In genomic region chr14:66240112-66240511, GRCh38 we compare ENCODE assay signal across 19 cellular contexts.
A peak's percentile ranks its signal among the peaks of the same experiment; 100 is the strongest.
DNase-seq lines count a peak whose midpoint lies in the region; ATAC-seq and TF ChIP-seq lines count a peak whose summit lies in the region.
"Had no signal": no experiment of that assay in that cellular context is flagged by ENCODE, and none has a peak within 500 bp of the region (broad histone marks: within the 10 kb centered on the region; RNA-seq: fewer than 3 reads in every experiment).

No MANE protein-coding gene starts in this region.

- H3K4me1 ChIP-seq in transverse colon = no peaks in the 10 kb centered on the region
- H3K4me1 ChIP-seq: Caco-2, SJSA1 had no signal

- no peaks in the 10 kb centered on the region for H3K36me3 ChIP-seq in transverse colon
- H3K36me3 ChIP-seq: MG63, SJSA1 had no signal

- H3K4me3 ChIP-seq in epithelial cell of esophagus (ENCODE audit: low read length) = no peak overlapping the region
- H3K4me3 ChIP-seq in skeletal muscle cell (ENCODE audit: low read depth, low read length) = no peak overlapping the region
- no peak overlapping the region for H3K4me3 ChIP-seq in transverse colon
- H3K4me3 ChIP-seq: GM23338, MG63, SJSA1 had no signal

- in situ Hi-C loops in transverse colon (cut with MboI; ENCODE audit: low pct_ligation_motif_present in 1 of 4, low pct_unique_long_range_greater_than_20kb in 1 of 4, low sequenced_read_pairs in 3 of 4) = no loop called here

- TF ChIP-seq CTCF in RWPE1 (conservative IDR thresholded peaks at IDR 0.05; ENCODE audit: low read depth) = no peak
- TF ChIP-seq CTCF in epithelial cell of esophagus (IDR thresholded peaks at IDR 0.05; ENCODE audit: insufficient read depth, low read depth, low read length, missing control alignments) = no peak
- no peak for TF ChIP-seq CTCF in omental fat pad (IDR thresholded peaks at IDR 0.05)
- no peak for TF ChIP-seq CTCF in transverse colon (IDR thresholded peaks at IDR 0.05)

- POLR2A ChIA-PET in RWPE1 (lab: Yijun Ruan, JAX; ENCODE audit: low non-redundant PET) = no interaction called here

- no peaks in the 10 kb centered on the region for H3K27me3 ChIP-seq in transverse colon
- H3K27me3 ChIP-seq: MG63, SJSA1 had no signal

- ATAC-seq in omental fat pad (ENCODE audit: low FRiP score) = no peak
- ATAC-seq: GM23338 had no signal

- CTCF ChIA-PET in RWPE1 (lab: Yijun Ruan, JAX) = no interaction called here

- intact Hi-C loops in transverse colon (cut with DNase I; ENCODE audit: low total_unique reads) = no loop called here

- TF ChIP-seq POLR2A in transverse colon (IDR thresholded peaks at IDR 0.05) = no peak

- peak; percentile 13 for DNase-seq in NCI-H2227 treated with DMSO at 0.1 percent for 48 hours (lab: John Stamatoyannopoulos, UW)
- DNase-seq in NCI-H2227 (lab: John Stamatoyannopoulos, UW; ENCODE audit: unreplicated experiment) = no peak
- peak; percentile 20 for DNase-seq in RWPE1 (ENCODE audit: low spot score)
- peak; percentile 51 for DNase-seq in epithelial cell of esophagus (ENCODE audit: low read depth)
- peak; percentile 4 for DNase-seq in skeletal muscle cell (ENCODE audit: low read depth)
- DNase-seq in omental fat pad (ENCODE audit: low spot score) = no peak
- DNase-seq in KG1 (lab: John Stamatoyannopoulos, UW) = no peak
- no peak for DNase-seq in transverse colon
- DNase-seq: Caco-2, DMS79 treated with DMSO at 0.1 percent for 48 hours, GDM1, KBM-7, MG63, NCI-H1092 treated with DMSO at 0.1 percent for 48 hours, NCI-H1694, NCI-H2107, NCI-H510A treated with DMSO at 0.1 percent for 48 hours had no signal

- H3K27ac ChIP-seq in RWPE1 (no peak overlapping the region), transverse colon (no peak overlapping the region)
- H3K27ac ChIP-seq: SJSA1 had no signal

- H3K9me3 ChIP-seq in transverse colon = no peaks in the 10 kb centered on the region
- H3K9me3 ChIP-seq: Caco-2, MG63, SJSA1 had no signal

- TF ChIP-seq EP300 in transverse colon (IDR thresholded peaks at IDR 0.05; ENCODE audit: low read depth) = no peak

Comparison
In these comparisons a context has a peak if more than half of its experiments do, and no peak if none do; other contexts are left out.
1. DNase-seq: peak in NCI-H2227 treated with DMSO at 0.1 percent for 48 hours (single experiment), RWPE1 (single experiment), epithelial cell of esophagus (single experiment) and skeletal muscle cell (single experiment); none in NCI-H2227 (single experiment), omental fat pad (single experiment), KG1 (single experiment) and transverse colon (single experiment).